ENCODE assay signal across 1 cellular context in the genomic region with DNA sequence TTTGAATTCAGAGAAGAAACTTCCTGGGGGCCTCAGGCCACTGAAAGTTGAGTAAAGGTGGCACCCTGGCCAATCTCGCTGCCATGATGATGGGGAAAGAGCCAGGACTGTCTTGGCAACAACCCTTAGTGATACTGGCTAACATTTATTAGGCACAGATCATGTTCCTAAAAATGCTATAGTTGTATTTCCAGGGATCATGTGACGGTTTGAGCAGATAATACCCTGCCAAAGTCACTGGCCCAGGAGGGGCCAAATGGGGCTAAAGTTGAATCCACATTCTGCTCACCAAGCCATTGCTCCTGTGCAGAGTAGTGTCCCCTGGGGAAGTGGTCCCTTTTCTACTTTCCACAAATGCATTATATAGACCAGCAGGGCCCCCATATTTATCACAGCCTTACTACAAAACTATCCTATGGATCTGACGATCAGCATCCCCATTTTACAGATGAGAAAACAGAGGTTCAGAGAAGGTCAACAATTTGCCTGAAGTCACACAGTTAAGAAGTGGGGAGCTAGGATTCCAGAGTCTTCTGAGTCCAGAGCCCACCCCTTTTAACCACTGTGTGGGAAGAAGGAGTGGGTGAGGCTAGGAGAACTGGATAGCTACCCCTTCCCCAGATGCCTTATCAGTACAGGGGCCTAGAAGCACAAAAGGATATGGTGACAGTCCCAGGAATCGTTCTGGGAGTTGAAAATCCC.
TF ChIP-seq lines count a peak whose summit lies in the region.

No MANE protein-coding gene starts in this region.

TF ChIP-seq in K562, 482 proteins besides CTCF, POLR2A, EP300 and RAD21:
- TF ChIP-seq, protein P1, sequence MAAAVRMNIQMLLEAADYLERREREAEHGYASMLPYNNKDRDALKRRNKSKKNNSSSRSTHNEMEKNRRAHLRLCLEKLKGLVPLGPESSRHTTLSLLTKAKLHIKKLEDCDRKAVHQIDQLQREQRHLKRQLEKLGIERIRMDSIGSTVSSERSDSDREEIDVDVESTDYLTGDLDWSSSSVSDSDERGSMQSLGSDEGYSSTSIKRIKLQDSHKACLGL (CRISPR knock-in tag; IDR thresholded peaks at IDR 0.05; ENCODE audit: borderline replicate concordance, poor library complexity, severe bottlenecking), result no peak
- TF ChIP-seq ELF1 (tag; IDR thresholded peaks at IDR 0.05) (no peak), ETS2 (tag; IDR thresholded peaks at IDR 0.05; ENCODE audit: borderline replicate concordance, poor library complexity, severe bottlenecking) (no peak), MTA2 (IDR thresholded peaks at IDR 0.05; ENCODE audit: low read depth) (no peak), SIN3B (IDR thresholded peaks at IDR 0.05; ENCODE audit: low read depth) (no peak), RBM25 (IDR thresholded peaks at IDR 0.05; ENCODE audit: low read depth, low read length, severe bottlenecking) (peak; percentile 18)
